Comparison of ENCODE assay signal across 22 cellular contexts in genomic region chr4:158997660-158998349, GRCh38.
A peak's percentile ranks its signal among the peaks of the same experiment; 100 is the strongest.
DNase-seq lines count a peak whose midpoint lies in the region; ATAC-seq and TF ChIP-seq lines count a peak whose summit lies in the region.
"Had no signal": no experiment of that assay in that cellular context is flagged by ENCODE, and none has a peak within 500 bp of the region (broad histone marks: within the 10 kb centered on the region; RNA-seq: fewer than 3 reads in every experiment).

No MANE protein-coding gene starts in this region.

- TF ChIP-seq RAD21 in HCT116 (IDR thresholded peaks at IDR 0.05; ENCODE audit: low read depth) = no peak
- TF ChIP-seq RAD21 in IMR-90 (IDR thresholded peaks at IDR 0.05; ENCODE audit: low read length) = no peak

- H3K9me3 Mint-ChIP-seq in WTC11 = no peaks in the 10 kb centered on the region
- H3K9me3 Mint-ChIP-seq: CD4-positive, CD25-positive, alpha-beta regulatory T cell; T-cell had no signal

- H2AFZ ChIP-seq in HCT116 (ENCODE audit: low read depth, low read length, poor library complexity, severe bottlenecking) (no peak overlapping the region), IMR-90 (replicated peaks; ENCODE audit: low read length, poor library complexity) (no peak overlapping the region)

- H3K9me2 ChIP-seq in HCT116 (ENCODE audit: insufficient read depth) = no peaks in the 10 kb centered on the region

- H4K20me1 ChIP-seq in HCT116 (ENCODE audit: insufficient read depth) (no peaks in the 10 kb centered on the region), IMR-90 (ENCODE audit: insufficient read depth, low read length) (0 out of 2 replicates have a peak, but pooled peaks cover 2% of the 10 kb centered on the region)

- no CpG with 5 or more reads among the region's 4 CpGs for WGBS in IMR-90 (ENCODE audit: extremely low coverage in 2 of 2, insufficient read length in 1 of 2), 2 experiments
- 44% methylated on average over 4 of the region's 4 CpGs for WGBS in prostate gland

- no peak overlapping the region for H3K4me3 Mint-ChIP-seq in WTC11
- H3K4me3 Mint-ChIP-seq: CD4-positive, CD25-positive, alpha-beta regulatory T cell; T-cell had no signal

- TF ChIP-seq POLR2A in HCT116 (IDR thresholded peaks at IDR 0.05; ENCODE audit: borderline replicate concordance, extremely low read depth, insufficient read depth, insufficient read length) = no peak
- no peak for TF ChIP-seq POLR2A in IMR-90 (IDR thresholded peaks at IDR 0.05; ENCODE audit: low read depth, low read length)
- TF ChIP-seq POLR2A in prostate gland (IDR thresholded peaks at IDR 0.05) = no peak

- intact Hi-C loops in HCT116 (cut with micrococcal nuclease) = no loop called here
- intact Hi-C loops in IMR-90 (cut with micrococcal nuclease) = loop anchor here (2.0 to 5.0 kb wide), 3 partner anchors 66 to 177 kb away; no protein-coding TSS in a partner anchor
- intact Hi-C loops in prostate gland (cut with DNase I) = no loop called here

- no peak overlapping the region for H3K18ac ChIP-seq in IMR-90 (ENCODE audit: low read depth, low read length)

- in situ Hi-C loops in IMR-90 (cut with MboI; ENCODE audit: low sequenced_read_pairs) = no loop called here

- BruUV-seq in HCT116 (replicated peaks; lab: Mats Ljungman, UMichigan) (no TSS peak), IMR-90 (replicated peaks; lab: Mats Ljungman, UMichigan) (no TSS peak)

- no peaks in the 10 kb centered on the region for H3K27me3 ChIP-seq in HCT116 (ENCODE audit: insufficient read depth, low read length)
- no peaks in the 10 kb centered on the region for H3K27me3 ChIP-seq in IMR-90 (ENCODE audit: control insufficient read depth, insufficient read depth, low read length)
- no peaks in the 10 kb centered on the region for H3K27me3 ChIP-seq in foreskin keratinocyte
- H3K27me3 ChIP-seq in prostate gland (replicated peaks; ENCODE audit: insufficient read depth) = no peaks in the 10 kb centered on the region
- H3K27me3 ChIP-seq: BE2C had no signal

- no peaks in the 10 kb centered on the region for H3K4me1 Mint-ChIP-seq in WTC11
- H3K4me1 Mint-ChIP-seq: T-cell had no signal

- no peak overlapping the region for H2AK9ac ChIP-seq in IMR-90 (replicated peaks; ENCODE audit: low read depth, low read length, poor library complexity)

- H2AK5ac ChIP-seq in IMR-90 (ENCODE audit: low read depth, low read length) = 0 out of 2 replicates have a peak overlapping the region, but pooled peaks have one; percentile 4

- H2BK120ac ChIP-seq in IMR-90 (ENCODE audit: low read depth, low read length) = no peak overlapping the region

- no peak overlapping the region for H3K56ac ChIP-seq in IMR-90 (ENCODE audit: extremely low read depth, insufficient read depth, low read length)

- H2BK5ac ChIP-seq in IMR-90 (ENCODE audit: low read depth, low read length, poor library complexity, severe bottlenecking) = no peak overlapping the region

- H3K27ac ChIP-seq in HCT116 (ENCODE audit: low read depth, low read length) = no peak overlapping the region
- H3K27ac ChIP-seq in IMR-90 (ENCODE audit: insufficient read depth, low read length) = no peak overlapping the region
- H3K27ac ChIP-seq in foreskin keratinocyte = peak overlapping the region; percentile 66
- no peak overlapping the region for H3K27ac ChIP-seq in prostate gland

- DNase-seq in HCT116 (ENCODE audit: low read depth, low spot score) = no peak
- DNase-seq in IMR-90 = no peak
- no peak for DNase-seq in WTC11 (ENCODE audit: low spot score)
- no peak for DNase-seq in foreskin keratinocyte
- no peak for DNase-seq in prostate gland (ENCODE audit: low spot score)
- DNase-seq in NCI-H82 (lab: John Stamatoyannopoulos, UW) = no peak
- DNase-seq in HK-2 (ENCODE audit: unreplicated experiment) = no peak
- no peak for DNase-seq in RKO (ENCODE audit: low spot score)
- DNase-seq: BE2C; CD4-positive, CD25-positive, alpha-beta regulatory T cell; COR-L47; DMS79; KBM-7; NCI-H1105; NCI-H146; NCI-H2029; NCI-H2227 treated with DMSO at 0.1 percent for 48 hours; NCI-H510A treated with DMSO at 0.1 percent for 48 hours; NCI-H748 treated with DMSO at 0.1 percent for 48 hours; SHP77; T-cell had no signal

- no peak overlapping the region for H2BK20ac ChIP-seq in IMR-90 (ENCODE audit: low read depth, low read length)

- TF ChIP-seq CTCF in HCT116 (IDR thresholded peaks at IDR 0.05 in 2 of 3, conservative IDR thresholded peaks at IDR 0.05 in 1 of 3; ENCODE audit: borderline replicate concordance in 1 of 3, insufficient read depth in 1 of 3, low read depth in 2 of 3, low read length in 2 of 3) (no peak), IMR-90 (conservative IDR thresholded peaks at IDR 0.05; ENCODE audit: low read depth, low read length) (no peak), WTC11 (IDR thresholded peaks at IDR 0.05) (no peak), foreskin keratinocyte (conservative IDR thresholded peaks at IDR 0.05) (no peak), prostate gland (IDR thresholded peaks at IDR 0.05) (no peak)

- H3K36me3 Mint-ChIP-seq in WTC11 = no peaks in the 10 kb centered on the region
- H3K36me3 Mint-ChIP-seq: CD4-positive, CD25-positive, alpha-beta regulatory T cell; T-cell had no signal

- no peak overlapping the region for H3K14ac ChIP-seq in IMR-90 (replicated peaks; ENCODE audit: low read depth, low read length)

- POLR2A ChIA-PET in HCT116 (lab: Charles Lee) (interaction anchor here (1.0 kb wide), 1 partner anchor 107 kb away, joined by 3 read pairs; no protein-coding TSS in a partner anchor), IMR-90 (lab: Charles Lee; ENCODE audit: unreplicated experiment) (no interaction called here), WTC11 (lab: Charles Lee) (interaction anchor here (0.7 kb wide), 1 partner anchor 206 kb away, joined by 5 read pairs; no protein-coding TSS in a partner anchor)

- no peaks in the 10 kb centered on the region for H3K27me3 Mint-ChIP-seq in WTC11 (ENCODE audit: low read depth)

- H2BK15ac ChIP-seq in IMR-90 (ENCODE audit: low read depth, low read length) = no peak overlapping the region

- H3K36me3 ChIP-seq in HCT116 (ENCODE audit: control insufficient read depth in 1 of 2, insufficient read depth in 2 of 2, low read length in 2 of 2) = no peaks in the 10 kb centered on the region
- no peaks in the 10 kb centered on the region for H3K36me3 ChIP-seq in IMR-90 (ENCODE audit: control insufficient read depth, insufficient read depth, low read length)
- no peaks in the 10 kb centered on the region for H3K36me3 ChIP-seq in prostate gland
- H3K36me3 ChIP-seq: BE2C, HAP-1 had no signal

- H3K27ac Mint-ChIP-seq in WTC11 = no peak overlapping the region
- H3K27ac Mint-ChIP-seq: CD4-positive, CD25-positive, alpha-beta regulatory T cell; T-cell had no signal

- H3K9ac ChIP-seq in HCT116 (ENCODE audit: low read length) = no peak overlapping the region
- no peak overlapping the region for H3K9ac ChIP-seq in IMR-90 (ENCODE audit: low read depth, low read length)

- H3K4me2 ChIP-seq in HCT116 (ENCODE audit: low read length) (peak overlapping the region; percentile 62), IMR-90 (ENCODE audit: low read depth, low read length) (no peak overlapping the region)

- CTCF ChIA-PET in HCT116 (lab: Charles Lee) (no interaction called here), IMR-90 (lab: Yijun Ruan, JAX) (interaction anchor here (0.6 kb wide), 2 partner anchors 13 to 112 kb away, joined by 3 read pairs; no protein-coding TSS in a partner anchor), WTC11 (lab: Charles Lee) (interaction anchor here (1.6 kb wide), 1 partner anchor 18 kb away, joined by 6 read pairs; no protein-coding TSS in a partner anchor)

- H4K5ac ChIP-seq in IMR-90 (ENCODE audit: low read depth, low read length) = no peak overlapping the region

- ATAC-seq in HCT116 = no peak
- ATAC-seq in IMR-90 (ENCODE audit: low read depth) = no peak
- no peak for ATAC-seq in WTC11
- ATAC-seq in foreskin keratinocyte = no peak
- ATAC-seq: T-cell had no signal

- dilution Hi-C loops in IMR-90 (cut with HindIII; ENCODE audit: low sequenced_read_pairs, unreplicated experiment) = no loop called here

- no peak overlapping the region for H3K23ac ChIP-seq in IMR-90 (ENCODE audit: low read depth, low read length)

- H3K4me3 ChIP-seq in HCT116 (replicated peaks in 1 of 2; ENCODE audit: low read depth in 1 of 2, low read length in 2 of 2) (no peak overlapping the region), IMR-90 (ENCODE audit: insufficient read depth, low read depth, low read length) (no peak overlapping the region), prostate gland (no peak overlapping the region)
- H3K4me3 ChIP-seq: HAP-1 had no signal

- H3K9me1 ChIP-seq in IMR-90 (ENCODE audit: insufficient read depth, low read length) = no peaks in the 10 kb centered on the region

- RAD21 ChIA-PET in HCT116 (lab: Charles Lee; ENCODE audit: low non-redundant PET in 1 of 2, low total read pairs in 2 of 2, uncharacterized antibody in 2 of 2, unreplicated experiment in 2 of 2) = no interaction called here

- no peaks in the 10 kb centered on the region for H3K79me1 ChIP-seq in IMR-90 (ENCODE audit: low read depth in 1 of 2, low read length in 2 of 2)

- no peak overlapping the region for H4K8ac ChIP-seq in IMR-90 (ENCODE audit: low read depth in 2 of 2, low read length in 2 of 2)

- no peak overlapping the region for H4K91ac ChIP-seq in IMR-90 (ENCODE audit: insufficient read depth, low read depth, low read length)

- H3K4me1 ChIP-seq in HCT116 (ENCODE audit: control insufficient read depth in 1 of 2, insufficient read depth in 2 of 2, low read length in 2 of 2) = peaks cover 17 to 34% of the 10 kb centered on the region in 2 experiments
- H3K4me1 ChIP-seq in IMR-90 (ENCODE audit: control insufficient read depth, insufficient read depth, low read length) = peaks cover 4% of the 10 kb centered on the region
- peaks cover 21% of the 10 kb centered on the region for H3K4me1 ChIP-seq in foreskin keratinocyte
- H3K4me1 ChIP-seq in prostate gland (replicated peaks) = no peaks in the 10 kb centered on the region
- H3K4me1 ChIP-seq: BE2C had no signal

- H3K9me3 ChIP-seq in HCT116 (ENCODE audit: control insufficient read depth in 1 of 2, insufficient read depth in 1 of 2, low read depth in 1 of 2, low read length in 2 of 2) = no peaks in the 10 kb centered on the region
- no peaks in the 10 kb centered on the region for H3K9me3 ChIP-seq in IMR-90 (ENCODE audit: control insufficient read depth, insufficient read depth, low read length)
- no peaks in the 10 kb centered on the region for H3K9me3 ChIP-seq in prostate gland
- H3K9me3 ChIP-seq: BE2C, HAP-1 had no signal

- no peaks in the 10 kb centered on the region for H3K79me2 ChIP-seq in HCT116 (ENCODE audit: insufficient read depth, low read length)

- H3K4ac ChIP-seq in IMR-90 (ENCODE audit: low read depth, low read length) = peak overlapping the region; percentile 58; the same call in 1 of the 2 replicates

TF ChIP-seq in IMR-90, 13 proteins besides CTCF, POLR2A, EP300 and RAD21 (continues in another document):
- TF ChIP-seq CEBPB (IDR thresholded peaks at IDR 0.05; ENCODE audit: low read depth, low read length) = no peak

TF ChIP-seq in WTC11, 78 proteins besides CTCF, POLR2A, EP300 and RAD21 (continues in another document):
- 0 out of 2 replicates have a peak, but pooled peaks have one; percentile 26 for TF ChIP-seq ZNF121 (CRISPR knock-in tag; IDR thresholded peaks at IDR 0.05)
